In the genomic region with DNA sequence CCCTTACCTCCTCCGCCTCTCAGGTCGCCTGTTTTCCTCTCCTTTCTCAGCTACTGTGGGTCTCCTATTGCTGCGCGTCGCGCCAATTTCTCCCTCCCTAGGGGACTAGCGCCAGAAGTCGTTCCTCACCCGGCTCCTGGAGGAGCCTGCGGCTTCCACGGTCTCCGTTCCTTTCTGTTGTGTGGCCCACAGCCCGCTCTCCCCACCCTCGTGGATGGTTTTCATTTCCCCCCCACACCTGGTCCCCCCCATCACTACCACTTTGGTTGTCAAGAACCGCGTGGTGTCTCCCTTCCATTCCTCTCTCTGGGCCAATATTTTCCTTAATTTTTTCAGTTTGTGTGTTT, we compare ENCODE assay signal across 8 cellular contexts. TPM values are rescaled to one million over a fixed set of nuclear protein-coding genes. Genes with fewer than 3 reads are reported as not detected.
DNase-seq lines count a peak whose midpoint lies in the region; ATAC-seq and TF ChIP-seq lines count a peak whose summit lies in the region.

No MANE protein-coding gene starts in this region.

- peak overlapping the region; percentile 98 for H3K4me3 Mint-ChIP-seq in activated naive CD8-positive, alpha-beta T cell

- POLR2A ChIA-PET in HEK293T (lab: Yijun Ruan, JAX) = no interaction called here

- TF ChIP-seq CTCF in GM06990 (IDR thresholded peaks at IDR 0.05; ENCODE audit: insufficient read depth, low read length, poor library complexity, severe bottlenecking) (peak; percentile 15), sigmoid colon (IDR thresholded peaks at IDR 0.05) (no peak)

- H3K4me3 ChIP-seq in GM06990 (replicated peaks; ENCODE audit: low read depth, low read length) = peak overlapping the region; percentile 96
- peak overlapping the region; percentile 69 for H3K4me3 ChIP-seq in right cardiac atrium (ENCODE audit: low read length)
- H3K4me3 ChIP-seq in sigmoid colon = peak overlapping the region; percentile 79 to 96 (median 84)

- no peak for TF ChIP-seq POLR2A in sigmoid colon (IDR thresholded peaks at IDR 0.05)

- H3K9me3 ChIP-seq in right cardiac atrium (ENCODE audit: control insufficient read depth, low read length) = no peaks in the 10 kb centered on the region
- H3K9me3 ChIP-seq in sigmoid colon = no peaks in the 10 kb centered on the region

- WGBS in right cardiac atrium = under 1% methylated on average over 16 of the region's 16 CpGs
- WGBS in sigmoid colon, 2 donors = 0% methylated on average over 16 of the region's 16 CpGs

- ATAC-seq in GM19463 (IDR thresholded peaks at IDR 0.05; ENCODE audit: unreplicated experiment) = peak; percentile 10
- ATAC-seq in HG03520 (IDR thresholded peaks at IDR 0.05; ENCODE audit: unreplicated experiment) = peak; percentile 9
- ATAC-seq in right cardiac atrium = peak in 1 of 2 donors; percentile 51

- no peak for TF ChIP-seq EP300 in sigmoid colon (IDR thresholded peaks at IDR 0.05)

- H3K4me1 ChIP-seq in right cardiac atrium (ENCODE audit: control insufficient read depth, insufficient read depth, low read length) = no peaks in the 10 kb centered on the region
- H3K4me1 ChIP-seq in sigmoid colon = peaks cover 0 to 65% (median 48%) of the 10 kb centered on the region in 4 donors

- no peaks in the 10 kb centered on the region for H3K9me3 Mint-ChIP-seq in activated naive CD8-positive, alpha-beta T cell (ENCODE audit: low read depth)

- peak overlapping the region; percentile 96 for H3K27ac ChIP-seq in right cardiac atrium (ENCODE audit: low read length)
- H3K27ac ChIP-seq in sigmoid colon = peak overlapping the region; percentile 92 to 99 (median 98)

- no peaks in the 10 kb centered on the region for H3K27me3 ChIP-seq in GM06990 (replicated peaks; ENCODE audit: control insufficient read depth, insufficient read depth, low read length)
- H3K27me3 ChIP-seq in right cardiac atrium (ENCODE audit: control insufficient read depth, insufficient read depth) = no peaks in the 10 kb centered on the region
- no peaks in the 10 kb centered on the region for H3K27me3 ChIP-seq in sigmoid colon

- DNase-seq in GM06990 (ENCODE audit: extremely low read depth, insufficient read length) = no peak
- DNase-seq in right cardiac atrium = peak in 1 of 3 donors; percentile 68
- DNase-seq in sigmoid colon = no peak
- DNase-seq in HEK293T (ENCODE audit: extremely low spot score) = no peak
- DNase-seq in NCI-H748 (lab: John Stamatoyannopoulos, UW; ENCODE audit: unreplicated experiment) = no peak

- CTCF ChIA-PET in HEK293T (lab: Yijun Ruan, JAX) = no interaction called here

- H3K36me3 Mint-ChIP-seq in activated naive CD8-positive, alpha-beta T cell = peaks cover 6% of the 10 kb centered on the region

- intact Hi-C loops in right cardiac atrium (cut with DNase I) = loop anchor here in 1 of 4 donors (5.0 kb wide), 1 partner anchor 76 kb away; no protein-coding TSS in a partner anchor
- intact Hi-C loops in sigmoid colon (cut with DNase I) = loop anchor here (2.0 to 10.0 kb wide), 6 partner anchors 60 to 538 kb away; a partner anchor contains a TSS

- peaks cover 56% of the 10 kb centered on the region for H3K4me1 Mint-ChIP-seq in activated naive CD8-positive, alpha-beta T cell (ENCODE audit: low read depth)

- H3K27ac Mint-ChIP-seq in activated naive CD8-positive, alpha-beta T cell = peak overlapping the region; percentile 96

- H3K36me3 ChIP-seq in GM06990 (ENCODE audit: control insufficient read depth, insufficient read depth, low read length) = no peaks in the 10 kb centered on the region; the same call in none of the 2 replicates
- peaks cover 0 to 16% (median 0%) of the 10 kb centered on the region in 4 donors for H3K36me3 ChIP-seq in sigmoid colon

- H3K27me3 Mint-ChIP-seq in activated naive CD8-positive, alpha-beta T cell = no peaks in the 10 kb centered on the region

TF ChIP-seq in HEK293T, 16 proteins besides CTCF, POLR2A, EP300 and RAD21:
- TF ChIP-seq, protein P1, sequence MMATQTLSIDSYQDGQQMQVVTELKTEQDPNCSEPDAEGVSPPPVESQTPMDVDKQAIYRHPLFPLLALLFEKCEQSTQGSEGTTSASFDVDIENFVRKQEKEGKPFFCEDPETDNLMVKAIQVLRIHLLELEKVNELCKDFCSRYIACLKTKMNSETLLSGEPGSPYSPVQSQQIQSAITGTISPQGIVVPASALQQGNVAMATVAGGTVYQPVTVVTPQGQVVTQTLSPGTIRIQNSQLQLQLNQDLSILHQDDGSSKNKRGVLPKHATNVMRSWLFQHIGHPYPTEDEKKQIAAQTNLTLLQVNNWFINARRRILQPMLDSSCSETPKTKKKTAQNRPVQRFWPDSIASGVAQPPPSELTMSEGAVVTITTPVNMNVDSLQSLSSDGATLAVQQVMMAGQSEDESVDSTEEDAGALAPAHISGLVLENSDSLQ (IDR thresholded peaks at IDR 0.05) = no peak
- TF ChIP-seq CTBP1 (IDR thresholded peaks at IDR 0.05; ENCODE audit: borderline replicate concordance) (no peak), SP1 (IDR thresholded peaks at IDR 0.05) (no peak), FOXM1 (IDR thresholded peaks at IDR 0.05; ENCODE audit: borderline replicate concordance) (no peak), NFRKB (IDR thresholded peaks at IDR 0.05) (no peak), FOXK2 (IDR thresholded peaks at IDR 0.05) (no peak), ZNF384 (IDR thresholded peaks at IDR 0.05) (no peak), TARDBP (IDR thresholded peaks at IDR 0.05) (no peak), L3MBTL2 (conservative IDR thresholded peaks at IDR 0.05) (no peak), HDGF (IDR thresholded peaks at IDR 0.05; ENCODE audit: borderline replicate concordance) (no peak), ELF4 (IDR thresholded peaks at IDR 0.05) (no peak), BHLHE40 (IDR thresholded peaks at IDR 0.05; ENCODE audit: borderline replicate concordance) (no peak), ARNT (IDR thresholded peaks at IDR 0.05) (no peak), FOXA1 (IDR thresholded peaks at IDR 0.05) (no peak), LEF1 (IDR thresholded peaks at IDR 0.05; ENCODE audit: borderline replicate concordance) (no peak), SUZ12 (IDR thresholded peaks at IDR 0.05) (no peak)

RNA-seq across cellular contexts. Expression of a gene that starts 0.5 kb away (rescaled TPM):
- total RNA-seq in right cardiac atrium = 10 to 100 TPM; 18.6 to 32.6 (median 21.4) TPM
- 7.3 TPM for polyA plus RNA-seq in right cardiac atrium
- total RNA-seq in sigmoid colon = 10 to 100 TPM; 26.0 to 39.2 (median 31.9) TPM
- 10 to 100 TPM in 2 of 3 donors, 1 to 10 TPM in 1; 9.0 to 15.3 (median 15.1) TPM for polyA plus RNA-seq in sigmoid colon

RNA-seq across cellular contexts. Expression of a gene that starts 0.7 kb away (rescaled TPM):
- total RNA-seq in right cardiac atrium (10 to 100 TPM in 3 of 4 donors, 1 to 10 TPM in 1; 9.9 to 13.6 (median 10.5) TPM), sigmoid colon (10 to 100 TPM in 3 of 4 donors, 1 to 10 TPM in 1; 4.7 to 13.9 (median 12.6) TPM)
- polyA plus RNA-seq in right cardiac atrium (11.5 TPM), sigmoid colon (10 to 100 TPM; 10.1 to 18.5 (median 15.0) TPM)

RNA-seq across cellular contexts. Expression of a gene that starts 59.7 kb away (rescaled TPM):
- total RNA-seq in right cardiac atrium (10 to 100 TPM in 2 of 4 donors, 1 to 10 TPM in 2; 9.1 to 11.6 (median 10.0) TPM), sigmoid colon (10 to 100 TPM; 14.6 to 23.8 (median 17.1) TPM)
- polyA plus RNA-seq in right cardiac atrium (6.8 TPM), sigmoid colon (10 to 100 TPM in 1 of 3 donors, 1 to 10 TPM in 2; 8.7 to 22.2 (median 9.0) TPM)
